1 cellular context compared by ENCODE assay signal in genomic region chr3:111012388-111013248, GRCh38.
TF ChIP-seq lines count a peak whose summit lies in the region.

No MANE protein-coding gene starts in this region.

TF ChIP-seq in SK-N-SH treated with all-trans-retinoic acid at 6 μM for 48 hours, 23 proteins besides CTCF, POLR2A, EP300 and RAD21 (continued from another document):
- TF ChIP-seq, protein P1, sequence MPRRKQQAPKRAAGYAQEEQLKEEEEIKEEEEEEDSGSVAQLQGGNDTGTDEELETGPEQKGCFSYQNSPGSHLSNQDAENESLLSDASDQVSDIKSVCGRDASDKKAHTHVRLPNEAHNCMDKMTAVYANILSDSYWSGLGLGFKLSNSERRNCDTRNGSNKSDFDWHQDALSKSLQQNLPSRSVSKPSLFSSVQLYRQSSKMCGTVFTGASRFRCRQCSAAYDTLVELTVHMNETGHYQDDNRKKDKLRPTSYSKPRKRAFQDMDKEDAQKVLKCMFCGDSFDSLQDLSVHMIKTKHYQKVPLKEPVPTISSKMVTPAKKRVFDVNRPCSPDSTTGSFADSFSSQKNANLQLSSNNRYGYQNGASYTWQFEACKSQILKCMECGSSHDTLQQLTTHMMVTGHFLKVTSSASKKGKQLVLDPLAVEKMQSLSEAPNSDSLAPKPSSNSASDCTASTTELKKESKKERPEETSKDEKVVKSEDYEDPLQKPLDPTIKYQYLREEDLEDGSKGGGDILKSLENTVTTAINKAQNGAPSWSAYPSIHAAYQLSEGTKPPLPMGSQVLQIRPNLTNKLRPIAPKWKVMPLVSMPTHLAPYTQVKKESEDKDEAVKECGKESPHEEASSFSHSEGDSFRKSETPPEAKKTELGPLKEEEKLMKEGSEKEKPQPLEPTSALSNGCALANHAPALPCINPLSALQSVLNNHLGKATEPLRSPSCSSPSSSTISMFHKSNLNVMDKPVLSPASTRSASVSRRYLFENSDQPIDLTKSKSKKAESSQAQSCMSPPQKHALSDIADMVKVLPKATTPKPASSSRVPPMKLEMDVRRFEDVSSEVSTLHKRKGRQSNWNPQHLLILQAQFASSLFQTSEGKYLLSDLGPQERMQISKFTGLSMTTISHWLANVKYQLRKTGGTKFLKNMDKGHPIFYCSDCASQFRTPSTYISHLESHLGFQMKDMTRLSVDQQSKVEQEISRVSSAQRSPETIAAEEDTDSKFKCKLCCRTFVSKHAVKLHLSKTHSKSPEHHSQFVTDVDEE (CRISPR knock-in tag; IDR thresholded peaks at IDR 0.05): no peak
- TF ChIP-seq ZNF565 (CRISPR knock-in tag; conservative IDR thresholded peaks at IDR 0.05; ENCODE audit: low read depth) (no peak), ZC3H10 (CRISPR knock-in tag; IDR thresholded peaks at IDR 0.05) (no peak), TOX (CRISPR knock-in tag; IDR thresholded peaks at IDR 0.05; ENCODE audit: borderline replicate concordance) (no peak), ZFP30 (CRISPR knock-in tag; IDR thresholded peaks at IDR 0.05) (no peak), PPARA (CRISPR knock-in tag; IDR thresholded peaks at IDR 0.05; ENCODE audit: borderline replicate concordance) (no peak), ISL1 (CRISPR knock-in tag; IDR thresholded peaks at IDR 0.05) (no peak), TCF4 (CRISPR knock-in tag; IDR thresholded peaks at IDR 0.05; ENCODE audit: borderline replicate concordance) (no peak)
- TF ChIP-seq, protein P2, sequence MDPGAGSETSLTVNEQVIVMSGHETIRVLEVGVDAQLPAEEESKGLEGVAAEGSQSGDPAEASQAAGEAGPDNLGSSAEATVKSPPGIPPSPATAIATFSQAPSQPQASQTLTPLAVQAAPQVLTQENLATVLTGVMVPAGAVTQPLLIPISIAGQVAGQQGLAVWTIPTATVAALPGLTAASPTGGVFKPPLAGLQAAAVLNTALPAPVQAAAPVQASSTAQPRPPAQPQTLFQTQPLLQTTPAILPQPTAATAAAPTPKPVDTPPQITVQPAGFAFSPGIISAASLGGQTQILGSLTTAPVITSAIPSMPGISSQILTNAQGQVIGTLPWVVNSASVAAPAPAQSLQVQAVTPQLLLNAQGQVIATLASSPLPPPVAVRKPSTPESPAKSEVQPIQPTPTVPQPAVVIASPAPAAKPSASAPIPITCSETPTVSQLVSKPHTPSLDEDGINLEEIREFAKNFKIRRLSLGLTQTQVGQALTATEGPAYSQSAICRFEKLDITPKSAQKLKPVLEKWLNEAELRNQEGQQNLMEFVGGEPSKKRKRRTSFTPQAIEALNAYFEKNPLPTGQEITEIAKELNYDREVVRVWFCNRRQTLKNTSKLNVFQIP (CRISPR knock-in tag; IDR thresholded peaks at IDR 0.05; ENCODE audit: borderline replicate concordance, low read depth): no peak
